In the genomic region with DNA sequence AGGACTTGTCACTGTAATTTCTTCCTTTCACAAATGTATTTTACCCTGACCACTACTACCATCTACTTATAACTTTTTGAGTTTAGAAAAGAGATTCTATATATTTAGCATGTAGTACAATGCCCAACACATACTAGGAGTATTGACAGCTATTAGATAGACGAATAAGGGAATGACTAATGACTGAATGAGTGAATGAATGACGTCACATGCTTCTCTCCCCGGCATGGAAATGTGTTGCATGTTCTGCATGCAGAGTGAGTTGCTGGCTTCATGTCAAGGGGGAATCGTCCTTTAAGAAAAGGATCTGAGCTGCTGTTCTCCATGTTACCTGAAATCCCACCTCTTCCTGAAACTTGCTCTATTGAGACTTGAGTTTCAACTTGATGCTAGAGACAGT, we compare ENCODE assay signal across 24 cellular contexts.
DNase-seq lines count a peak whose midpoint lies in the region; ATAC-seq, FAIRE-seq and TF ChIP-seq lines count a peak whose summit lies in the region.
"Had no signal": no experiment of that assay in that cellular context is flagged by ENCODE, and none has a peak within 500 bp of the region (broad histone marks: within the 10 kb centered on the region; RNA-seq: fewer than 3 reads in every experiment).

No MANE protein-coding gene starts in this region.

- in situ Hi-C loops in mammary epithelial cell (cut with MboI; ENCODE audit: low sequenced_read_pairs in 2 of 2), result no loop called here
- in situ Hi-C loops in GM12878 (cut with MboI), result no loop called here

- FAIRE-seq in GM12878 (lab: Jason Lieb, UNC), result no peak
- FAIRE-seq: A549, GM12891 had no signal

- no peak for TF ChIP-seq RAD21 in GM12878 (IDR thresholded peaks at IDR 0.05; ENCODE audit: insufficient read depth, low read depth, low read length)

- H3K27me3 Mint-ChIP-seq in MCF 10A (ENCODE audit: insufficient read depth, unreplicated experiment), result peaks cover 30% of the 10 kb centered on the region
- H3K27me3 Mint-ChIP-seq: B cell; CD4-positive, alpha-beta T cell had no signal

- TF ChIP-seq CTCF in MCF 10A (IDR thresholded peaks at IDR 0.05; ENCODE audit: unreplicated experiment) (no peak), mammary epithelial cell (conservative IDR thresholded peaks at IDR 0.05 in 1 of 2, IDR thresholded peaks at IDR 0.05 in 1 of 2; ENCODE audit: extremely low read depth in 1 of 2, insufficient read depth in 1 of 2, low read depth in 1 of 2, low read length in 2 of 2) (no peak), HEK293 (tag by site-specific recombination; IDR thresholded peaks at IDR 0.05) (no peak), GM12878 (IDR thresholded peaks at IDR 0.05 in 2 of 3, conservative IDR thresholded peaks at IDR 0.05 in 1 of 3; ENCODE audit: control insufficient read depth in 2 of 3, extremely low read depth in 1 of 3, insufficient read depth in 1 of 3, low read depth in 3 of 3, low read length in 3 of 3) (no peak), epithelial cell of esophagus (IDR thresholded peaks at IDR 0.05; ENCODE audit: insufficient read depth, low read depth, low read length, missing control alignments) (no peak)

- H3K27ac ChIP-seq in mammary epithelial cell (ENCODE audit: insufficient read depth, low read depth, low read length), result no peak overlapping the region
- H3K27ac ChIP-seq in HEK293 (ENCODE audit: extremely low read depth, low read depth, low read length), result no peak overlapping the region
- H3K27ac ChIP-seq in GM12878 (ENCODE audit: control insufficient read depth, insufficient read depth), result no peak overlapping the region
- H3K27ac ChIP-seq: 22Rv1; A549; BLaER1 treated with 17β-estradiol and CSF1 and Interleukin-3, amounts not matched to agents 10 nM and 100 nM; C4-2B had no signal

- H3K36me3 Mint-ChIP-seq in MCF 10A (ENCODE audit: insufficient read depth, unreplicated experiment), result no peaks in the 10 kb centered on the region
- H3K36me3 Mint-ChIP-seq: CD8-positive, alpha-beta T cell had no signal

- H3K27ac Mint-ChIP-seq in MCF 10A (ENCODE audit: low read depth, unreplicated experiment), result no peak overlapping the region
- H3K27ac Mint-ChIP-seq: B cell; CD4-positive, alpha-beta T cell; CD8-positive, alpha-beta T cell had no signal

- no peak for TF ChIP-seq EP300 in GM12878 (IDR thresholded peaks at IDR 0.05; ENCODE audit: borderline replicate concordance in 1 of 2, control insufficient read depth in 1 of 2, low read depth in 2 of 2, low read length in 2 of 2)

- POLR2A ChIA-PET in MCF 10A (lab: Yijun Ruan, JAX) (interaction anchor here (0.7 kb wide), 1 partner anchor 606 kb away, joined by 3 read pairs; no protein-coding TSS in a partner anchor), HEK293 (lab: Yijun Ruan, JAX) (no interaction called here), GM12878 (lab: Charles Lee) (no interaction called here)

- WGBS in mammary epithelial cell (ENCODE audit: low coverage, missing lambda C conversion rate), result 56% methylated on average over 4 of the region's 4 CpGs
- WGBS in GM12878 (ENCODE audit: insufficient coverage, insufficient replicate concordance, low lambda C conversion rate, missing lambda C conversion rate), result 4% methylated on average over 4 of the region's 4 CpGs

- H3K4me1 ChIP-seq in mammary epithelial cell (ENCODE audit: insufficient read depth, low read length) (no peaks in the 10 kb centered on the region), HEK293 (ENCODE audit: control insufficient read depth, insufficient read depth, low read length) (no peaks in the 10 kb centered on the region), GM12878 (ENCODE audit: control insufficient read depth, insufficient read depth, low read length) (no peaks in the 10 kb centered on the region)
- H3K4me1 ChIP-seq: A549 had no signal

- no peaks in the 10 kb centered on the region for H3K9me3 Mint-ChIP-seq in MCF 10A (ENCODE audit: unreplicated experiment)
- H3K9me3 Mint-ChIP-seq: CD4-positive, alpha-beta T cell; CD8-positive, alpha-beta T cell had no signal

- H3K36me3 ChIP-seq in mammary epithelial cell (ENCODE audit: insufficient read depth, low read length) (no peaks in the 10 kb centered on the region), HEK293 (ENCODE audit: control insufficient read depth in 2 of 2, insufficient read depth in 1 of 2, low read length in 2 of 2) (no peaks in the 10 kb centered on the region), GM12878 (ENCODE audit: control insufficient read depth in 2 of 2, insufficient read depth in 2 of 2, low read length in 1 of 2) (no peaks in the 10 kb centered on the region)
- H3K36me3 ChIP-seq: BLaER1 treated with 17β-estradiol and CSF1 and Interleukin-3, amounts not matched to agents 10 nM and 100 nM had no signal

- RAD21 ChIA-PET in GM12878 (lab: Charles Lee; ENCODE audit: unreplicated experiment), result no interaction called here

- H3K4me2 ChIP-seq in mammary epithelial cell (ENCODE audit: insufficient read depth, low read depth, low read length), result no peak overlapping the region
- no peak overlapping the region for H3K4me2 ChIP-seq in GM12878 (ENCODE audit: control insufficient read depth, insufficient read depth)
- H3K4me2 ChIP-seq: A549; BLaER1 treated with 17β-estradiol and CSF1 and Interleukin-3, amounts not matched to agents 10 nM and 100 nM had no signal

- H3K4me3 ChIP-seq in mammary epithelial cell (replicated peaks in 1 of 3; ENCODE audit: insufficient read depth in 1 of 3, low read depth in 2 of 3, low read length in 3 of 3), result no peak overlapping the region
- H3K4me3 ChIP-seq in HEK293 (ENCODE audit: low read depth, low read length), result no peak overlapping the region
- no peak overlapping the region for H3K4me3 ChIP-seq in GM12878
- H3K4me3 ChIP-seq in epithelial cell of esophagus (ENCODE audit: low read length), result no peak overlapping the region
- H3K4me3 ChIP-seq: A549; BLaER1 treated with 17β-estradiol and CSF1 and Interleukin-3, amounts not matched to agents 10 nM and 100 nM had no signal

- no peak overlapping the region for H3K9ac ChIP-seq in mammary epithelial cell (ENCODE audit: insufficient read depth, low read length)
- H3K9ac ChIP-seq in GM12878 (ENCODE audit: control insufficient read depth, insufficient read depth, low read length), result no peak overlapping the region
- H3K9ac ChIP-seq: BLaER1 treated with 17β-estradiol and CSF1 and Interleukin-3, amounts not matched to agents 10 nM and 100 nM had no signal

- ATAC-seq in GM12878, result no peak
- ATAC-seq in HG02798 (IDR thresholded peaks at IDR 0.05; ENCODE audit: poor library complexity, unreplicated experiment), result no peak
- ATAC-seq in left ventricle myocardium superior, result no peak
- ATAC-seq: A549; CD8-positive, alpha-beta T cell had no signal

- H3K27me3 ChIP-seq in mammary epithelial cell (ENCODE audit: insufficient read depth, low read length), result no peaks in the 10 kb centered on the region
- no peaks in the 10 kb centered on the region for H3K27me3 ChIP-seq in GM12878 (replicated peaks in 1 of 2; ENCODE audit: control insufficient read depth in 2 of 2, insufficient read depth in 2 of 2, low read length in 1 of 2)

- no peaks in the 10 kb centered on the region for H3K79me2 ChIP-seq in mammary epithelial cell (ENCODE audit: insufficient read depth, low read length)
- no peaks in the 10 kb centered on the region for H3K79me2 ChIP-seq in GM12878 (ENCODE audit: control insufficient read depth, insufficient read depth, low read length)

- dilution Hi-C loops in mammary epithelial cell (cut with HindIII; ENCODE audit: low sequenced_read_pairs), result no loop called here

- CTCF ChIA-PET in MCF 10A (lab: Yijun Ruan, JAX) (no interaction called here), mammary epithelial cell (lab: Charles Lee; ENCODE audit: low non-redundant PET) (no interaction called here), HEK293 (lab: Yijun Ruan, JAX) (no interaction called here), GM12878 (lab: Yijun Ruan, JAX) (no interaction called here)

- no peak for TF ChIP-seq POLR2A in GM12878 (IDR thresholded peaks at IDR 0.05; ENCODE audit: low read depth, low read length)

- no peaks in the 10 kb centered on the region for H4K20me1 ChIP-seq in mammary epithelial cell (ENCODE audit: insufficient read depth, low read length)
- no peaks in the 10 kb centered on the region for H4K20me1 ChIP-seq in GM12878 (ENCODE audit: control insufficient read depth, insufficient read depth)
- H4K20me1 ChIP-seq: BLaER1 treated with 17β-estradiol and CSF1 and Interleukin-3, amounts not matched to agents 10 nM and 100 nM had no signal

- BruUV-seq in MCF 10A (replicated peaks; lab: Mats Ljungman, UMichigan), result no TSS peak
- no TSS peak for BruUV-seq in mammary epithelial cell (replicated peaks; lab: Mats Ljungman, UMichigan)
- BruUV-seq in GM12878 (replicated peaks; lab: Mats Ljungman, UMichigan), result no TSS peak

- no peaks in the 10 kb centered on the region for H3K4me1 Mint-ChIP-seq in MCF 10A (ENCODE audit: insufficient read depth, unreplicated experiment)

- intact Hi-C loops in MCF 10A (cut with micrococcal nuclease) (no loop called here), mammary epithelial cell (cut with micrococcal nuclease) (no loop called here), GM12878 (cut with micrococcal nuclease; ENCODE audit: unreplicated experiment) (no loop called here), left ventricle myocardium superior (cut with micrococcal nuclease) (no loop called here)

- H3K4me3 Mint-ChIP-seq in MCF 10A (ENCODE audit: unreplicated experiment), result no peak overlapping the region
- H3K4me3 Mint-ChIP-seq: B cell; CD4-positive, alpha-beta T cell; CD8-positive, alpha-beta T cell had no signal

- DNase-seq in MCF 10A (ENCODE audit: unreplicated experiment) (peak; percentile 1), mammary epithelial cell (no peak), GM12878 (ENCODE audit: low read depth, low spot score) (no peak), epithelial cell of esophagus (ENCODE audit: low read depth) (peak; percentile 1), left ventricle myocardium superior (no peak)
- DNase-seq: AML-193; CD4-positive, alpha-beta T cell; CD8-positive, alpha-beta T cell; COR-L47; DMS 273 treated with DMSO at 0.1 percent for 48 hours; DMS153; DMS53; DMS79; DND-41; EL; GDM1 had no signal

- no peak overlapping the region for H2AFZ ChIP-seq in mammary epithelial cell (ENCODE audit: low read depth, low read length)
- H2AFZ ChIP-seq in GM12878 (ENCODE audit: control insufficient read depth, low read depth, low read length), result no peak overlapping the region

- peaks cover 6% of the 10 kb centered on the region for H3K9me3 ChIP-seq in mammary epithelial cell (replicated peaks; ENCODE audit: insufficient read depth, low read length)
- no peaks in the 10 kb centered on the region for H3K9me3 ChIP-seq in HEK293 (ENCODE audit: control insufficient read depth, insufficient read depth, low read depth, low read length)
- H3K9me3 ChIP-seq in GM12878 (replicated peaks; ENCODE audit: control insufficient read depth, insufficient read depth, low read length), result no peaks in the 10 kb centered on the region
- H3K9me3 ChIP-seq: A549; BLaER1 treated with 17β-estradiol and CSF1 and Interleukin-3, amounts not matched to agents 10 nM and 100 nM had no signal

- SMC1A ChIA-PET in GM12878 (lab: Charles Lee; ENCODE audit: uncharacterized antibody, unreplicated experiment), result no interaction called here

TF ChIP-seq in HEK293, 187 proteins besides CTCF, POLR2A, EP300 and RAD21 (continues in another document):
- no peak for TF ChIP-seq ZNF544 (tag by site-specific recombination; IDR thresholded peaks at IDR 0.05)

TF ChIP-seq in GM12878, 131 proteins besides CTCF, POLR2A, EP300 and RAD21:
- TF ChIP-seq ATF7 (IDR thresholded peaks at IDR 0.05; ENCODE audit: low read depth) (peak; percentile 17; the same call in 1 of the 2 replicates), ZSCAN29 (IDR thresholded peaks at IDR 0.05) (no peak)

Comparison
In these comparisons a context has a peak if more than half of its experiments do, and no peak if none do; other contexts are left out.
1. DNase-seq: peak in MCF 10A (single experiment) and epithelial cell of esophagus (single experiment); none in mammary epithelial cell (single experiment), GM12878 (single experiment) and left ventricle myocardium superior (single experiment).